2 cellular contexts compared by ENCODE assay signal in the genomic region with DNA sequence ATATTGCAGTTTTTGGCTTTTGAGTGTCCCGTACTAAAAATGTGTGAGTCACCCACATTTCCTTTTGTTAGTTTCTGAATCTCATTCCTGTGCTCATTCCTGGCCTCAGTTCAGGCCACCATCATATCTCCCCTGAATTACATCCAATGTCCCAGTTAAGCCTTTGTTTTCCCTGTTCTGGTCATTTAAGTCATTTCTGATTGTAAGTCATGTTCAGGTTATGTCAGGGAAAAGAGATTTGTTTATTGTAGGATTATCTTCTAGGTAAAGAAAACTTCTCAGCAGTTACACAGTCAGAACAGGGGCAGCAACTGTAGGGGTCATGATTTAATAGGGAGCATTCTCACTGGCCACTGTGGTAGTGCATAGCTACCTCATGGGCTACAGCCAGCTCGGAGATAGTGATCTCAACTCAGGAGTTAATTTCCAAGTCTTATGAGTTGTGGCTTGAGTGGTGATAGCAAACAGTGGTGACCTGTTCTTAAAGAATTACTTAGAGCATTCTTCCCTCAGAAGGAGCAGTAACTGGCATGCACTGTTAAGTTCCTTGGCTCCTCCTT.
A peak's percentile ranks its signal among the peaks of the same experiment; 100 is the strongest.
TF ChIP-seq lines count a peak whose summit lies in the region.

No MANE protein-coding gene starts in this region.

TF ChIP-seq in A549, 52 proteins besides CTCF, POLR2A, EP300 and RAD21 (continues in another document):
- TF ChIP-seq JUN (IDR thresholded peaks at IDR 0.05): 0 out of 5 replicates have a peak, but pooled peaks of 1 of the 2 experiments have one; percentile 28
- TF ChIP-seq TP53 (CRISPR knock-in tag; IDR thresholded peaks at IDR 0.05): no peak
- TF ChIP-seq RNF2 (IDR thresholded peaks at IDR 0.05; ENCODE audit: borderline replicate concordance, low read depth): no peak
- no peak for TF ChIP-seq HOXB13 (CRISPR knock-in tag; IDR thresholded peaks at IDR 0.05; ENCODE audit: low read depth)
- TF ChIP-seq ZFP36 (IDR thresholded peaks at IDR 0.05; ENCODE audit: borderline replicate concordance, partially characterized antibody): no peak
- TF ChIP-seq, protein P1, sequence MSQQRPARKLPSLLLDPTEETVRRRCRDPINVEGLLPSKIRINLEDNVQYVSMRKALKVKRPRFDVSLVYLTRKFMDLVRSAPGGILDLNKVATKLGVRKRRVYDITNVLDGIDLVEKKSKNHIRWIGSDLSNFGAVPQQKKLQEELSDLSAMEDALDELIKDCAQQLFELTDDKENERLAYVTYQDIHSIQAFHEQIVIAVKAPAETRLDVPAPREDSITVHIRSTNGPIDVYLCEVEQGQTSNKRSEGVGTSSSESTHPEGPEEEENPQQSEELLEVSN (IDR thresholded peaks at IDR 0.05; ENCODE audit: borderline replicate concordance, low read depth): no peak
- TF ChIP-seq, protein P2, sequence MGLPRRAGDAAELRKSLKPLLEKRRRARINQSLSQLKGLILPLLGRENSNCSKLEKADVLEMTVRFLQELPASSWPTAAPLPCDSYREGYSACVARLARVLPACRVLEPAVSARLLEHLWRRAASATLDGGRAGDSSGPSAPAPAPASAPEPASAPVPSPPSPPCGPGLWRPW (IDR thresholded peaks at IDR 0.05): no peak
- TF ChIP-seq, protein P3, sequence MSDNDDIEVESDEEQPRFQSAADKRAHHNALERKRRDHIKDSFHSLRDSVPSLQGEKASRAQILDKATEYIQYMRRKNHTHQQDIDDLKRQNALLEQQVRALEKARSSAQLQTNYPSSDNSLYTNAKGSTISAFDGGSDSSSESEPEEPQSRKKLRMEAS (IDR thresholded peaks at IDR 0.05): peak; percentile 40; the same call in 1 of the 2 replicates
- TF ChIP-seq JUNB (IDR thresholded peaks at IDR 0.05): no peak
- no peak for TF ChIP-seq BHLHE40 (IDR thresholded peaks at IDR 0.05; ENCODE audit: low read depth, low read length)
- no peak for TF ChIP-seq KDM5A (IDR thresholded peaks at IDR 0.05)
- TF ChIP-seq RARB (CRISPR knock-in tag; IDR thresholded peaks at IDR 0.05): 0 out of 2 replicates have a peak, but pooled peaks have one; percentile 24
- no peak for TF ChIP-seq FOSL2 (IDR thresholded peaks at IDR 0.05)
- peak; percentile 70 for TF ChIP-seq FOSL2 (CRISPR knock-in tag; IDR thresholded peaks at IDR 0.05)
- no peak for TF ChIP-seq SREBF2 (IDR thresholded peaks at IDR 0.05)
- TF ChIP-seq ZC3H11A (IDR thresholded peaks at IDR 0.05): no peak
- no peak for TF ChIP-seq HDAC2 (IDR thresholded peaks at IDR 0.05)
- TF ChIP-seq, protein P4, sequence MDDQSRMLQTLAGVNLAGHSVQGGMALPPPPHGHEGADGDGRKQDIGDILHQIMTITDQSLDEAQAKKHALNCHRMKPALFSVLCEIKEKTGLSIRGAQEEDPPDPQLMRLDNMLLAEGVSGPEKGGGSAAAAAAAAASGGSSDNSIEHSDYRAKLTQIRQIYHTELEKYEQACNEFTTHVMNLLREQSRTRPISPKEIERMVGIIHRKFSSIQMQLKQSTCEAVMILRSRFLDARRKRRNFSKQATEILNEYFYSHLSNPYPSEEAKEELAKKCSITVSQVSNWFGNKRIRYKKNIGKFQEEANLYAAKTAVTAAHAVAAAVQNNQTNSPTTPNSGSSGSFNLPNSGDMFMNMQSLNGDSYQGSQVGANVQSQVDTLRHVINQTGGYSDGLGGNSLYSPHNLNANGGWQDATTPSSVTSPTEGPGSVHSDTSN (IDR thresholded peaks at IDR 0.05): no peak
- TF ChIP-seq, protein P5, sequence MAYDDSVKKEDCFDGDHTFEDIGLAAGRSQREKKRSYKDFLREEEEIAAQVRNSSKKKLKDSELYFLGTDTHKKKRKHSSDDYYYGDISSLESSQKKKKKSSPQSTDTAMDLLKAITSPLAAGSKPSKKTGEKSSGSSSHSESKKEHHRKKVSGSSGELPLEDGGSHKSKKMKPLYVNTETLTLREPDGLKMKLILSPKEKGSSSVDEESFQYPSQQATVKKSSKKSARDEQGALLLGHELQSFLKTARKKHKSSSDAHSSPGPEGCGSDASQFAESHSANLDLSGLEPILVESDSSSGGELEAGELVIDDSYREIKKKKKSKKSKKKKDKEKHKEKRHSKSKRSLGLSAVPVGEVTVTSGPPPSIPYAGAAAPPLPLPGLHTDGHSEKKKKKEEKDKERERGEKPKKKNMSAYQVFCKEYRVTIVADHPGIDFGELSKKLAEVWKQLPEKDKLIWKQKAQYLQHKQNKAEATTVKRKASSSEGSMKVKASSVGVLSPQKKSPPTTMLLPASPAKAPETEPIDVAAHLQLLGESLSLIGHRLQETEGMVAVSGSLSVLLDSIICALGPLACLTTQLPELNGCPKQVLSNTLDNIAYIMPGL (CRISPR knock-in tag; IDR thresholded peaks at IDR 0.05; ENCODE audit: borderline replicate concordance): no peak
- no peak for TF ChIP-seq ZNF302 (CRISPR knock-in tag; IDR thresholded peaks at IDR 0.05)
- no peak for TF ChIP-seq RCOR1 (IDR thresholded peaks at IDR 0.05; ENCODE audit: low read depth, low read length)
- TF ChIP-seq HEYL (CRISPR knock-in tag; IDR thresholded peaks at IDR 0.05): no peak
- TF ChIP-seq FOXS1 (CRISPR knock-in tag; IDR thresholded peaks at IDR 0.05): no peak
- no peak for TF ChIP-seq HOXA7 (CRISPR knock-in tag; IDR thresholded peaks at IDR 0.05)
- TF ChIP-seq GATA3 (IDR thresholded peaks at IDR 0.05; ENCODE audit: borderline replicate concordance): peak; percentile 92; the same call in 1 of the 2 replicates
- TF ChIP-seq, protein P6, sequence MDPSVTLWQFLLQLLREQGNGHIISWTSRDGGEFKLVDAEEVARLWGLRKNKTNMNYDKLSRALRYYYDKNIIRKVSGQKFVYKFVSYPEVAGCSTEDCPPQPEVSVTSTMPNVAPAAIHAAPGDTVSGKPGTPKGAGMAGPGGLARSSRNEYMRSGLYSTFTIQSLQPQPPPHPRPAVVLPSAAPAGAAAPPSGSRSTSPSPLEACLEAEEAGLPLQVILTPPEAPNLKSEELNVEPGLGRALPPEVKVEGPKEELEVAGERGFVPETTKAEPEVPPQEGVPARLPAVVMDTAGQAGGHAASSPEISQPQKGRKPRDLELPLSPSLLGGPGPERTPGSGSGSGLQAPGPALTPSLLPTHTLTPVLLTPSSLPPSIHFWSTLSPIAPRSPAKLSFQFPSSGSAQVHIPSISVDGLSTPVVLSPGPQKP (IDR thresholded peaks at IDR 0.05; ENCODE audit: low read depth, low read length): no peak
- no peak for TF ChIP-seq ESRRA (IDR thresholded peaks at IDR 0.05; ENCODE audit: borderline replicate concordance, low read length)
- TF ChIP-seq CBX2 (IDR thresholded peaks at IDR 0.05; ENCODE audit: borderline replicate concordance, low read depth): no peak

TF ChIP-seq in K562, 482 proteins besides CTCF, POLR2A, EP300 and RAD21:
- no peak for TF ChIP-seq NFYB (IDR thresholded peaks at IDR 0.05; ENCODE audit: extremely low read depth, insufficient read length)
- TF ChIP-seq C11orf30 (IDR thresholded peaks at IDR 0.05; ENCODE audit: low read depth): no peak
- TF ChIP-seq RFX5 (IDR thresholded peaks at IDR 0.05; ENCODE audit: low read depth, low read length): no peak
- TF ChIP-seq, protein P7, sequence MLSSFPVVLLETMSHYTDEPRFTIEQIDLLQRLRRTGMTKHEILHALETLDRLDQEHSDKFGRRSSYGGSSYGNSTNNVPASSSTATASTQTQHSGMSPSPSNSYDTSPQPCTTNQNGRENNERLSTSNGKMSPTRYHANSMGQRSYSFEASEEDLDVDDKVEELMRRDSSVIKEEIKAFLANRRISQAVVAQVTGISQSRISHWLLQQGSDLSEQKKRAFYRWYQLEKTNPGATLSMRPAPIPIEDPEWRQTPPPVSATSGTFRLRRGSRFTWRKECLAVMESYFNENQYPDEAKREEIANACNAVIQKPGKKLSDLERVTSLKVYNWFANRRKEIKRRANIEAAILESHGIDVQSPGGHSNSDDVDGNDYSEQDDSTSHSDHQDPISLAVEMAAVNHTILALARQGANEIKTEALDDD (IDR thresholded peaks at IDR 0.05): peak; percentile 62; the same call in 1 of the 2 replicates
- no peak for TF ChIP-seq ZNF444 (CRISPR knock-in tag; IDR thresholded peaks at IDR 0.05)
